Comparison of ENCODE assay signal across 1 cellular context in genomic region chr6:27333642-27334040, GRCh38.
TF ChIP-seq lines count a peak whose summit lies in the region.

No MANE protein-coding gene starts in this region.

TF ChIP-seq in HepG2, 621 proteins besides CTCF, POLR2A, EP300 and RAD21:
- TF ChIP-seq MAX (IDR thresholded peaks at IDR 0.05) = no peak
- TF ChIP-seq ELF4 (CRISPR knock-in tag; IDR thresholded peaks at IDR 0.05; ENCODE audit: borderline replicate concordance) = peak; percentile 72; the same call in 1 of the 2 replicates
- 0 out of 2 replicates have a peak, but pooled peaks have one; percentile 2 for TF ChIP-seq ZNF800 (CRISPR knock-in tag; IDR thresholded peaks at IDR 0.05)
TF ChIP-seq in HepG2: peak in this region for 2.
